27 cellular contexts compared by ENCODE assay signal in genomic region chr12:27077586-27077985, GRCh38. TPM values are rescaled to one million over a fixed set of nuclear protein-coding genes. Genes with fewer than 3 reads are reported as not detected.
DNase-seq lines count a peak whose midpoint lies in the region; ATAC-seq and TF ChIP-seq lines count a peak whose summit lies in the region.
"Had no signal": no experiment of that assay in that cellular context is flagged by ENCODE, and none has a peak within 500 bp of the region (broad histone marks: within the 10 kb centered on the region; RNA-seq: fewer than 3 reads in every experiment).

No MANE protein-coding gene starts in this region.

- 34 to 53% methylated on average over 2 of the region's 2 CpGs for WGBS in esophagus squamous epithelium, 2 donors

- peak overlapping the region; percentile 44 for H3K4me2 ChIP-seq in Loucy (ENCODE audit: low read depth, low read length, poor library complexity, severe bottlenecking)
- H3K4me2 ChIP-seq: GM23338 had no signal

- H3K9ac ChIP-seq in Loucy (ENCODE audit: low read depth, low read length, poor library complexity, severe bottlenecking): no peak overlapping the region

- TF ChIP-seq CTCF in Loucy (conservative IDR thresholded peaks at IDR 0.05; ENCODE audit: low read length) (no peak), VCaP (conservative IDR thresholded peaks at IDR 0.05) (no peak), esophagus squamous epithelium (IDR thresholded peaks at IDR 0.05) (no peak)

- no peaks in the 10 kb centered on the region for H3K79me2 ChIP-seq in Loucy (ENCODE audit: insufficient read depth, low read length)

- no peaks in the 10 kb centered on the region for H3K36me3 ChIP-seq in Loucy (ENCODE audit: insufficient read depth, low read length)
- no peaks in the 10 kb centered on the region for H3K36me3 ChIP-seq in esophagus squamous epithelium
- H3K36me3 ChIP-seq: MG63, Peyer's patch had no signal

- H3K9me3 ChIP-seq in Loucy (ENCODE audit: insufficient read depth, low read depth, low read length) (no peaks in the 10 kb centered on the region), esophagus squamous epithelium (no peaks in the 10 kb centered on the region)
- H3K9me3 ChIP-seq: Caco-2, MG63, Peyer's patch had no signal

- no peaks in the 10 kb centered on the region for H4K20me1 ChIP-seq in Loucy (ENCODE audit: insufficient read depth, low read length, poor library complexity, severe bottlenecking)

- peak overlapping the region; percentile 74 for H3K27ac ChIP-seq in VCaP
- peak overlapping the region in 3 of 4 donors; percentile 29 to 62 (median 35) for H3K27ac ChIP-seq in esophagus squamous epithelium
- H3K27ac ChIP-seq: C4-2B, Peyer's patch had no signal

- no peak for TF ChIP-seq POLR2A in esophagus squamous epithelium (IDR thresholded peaks at IDR 0.05)

- H3K27me3 ChIP-seq in Loucy (ENCODE audit: insufficient read depth, low read length, poor library complexity, severe bottlenecking): no peaks in the 10 kb centered on the region
- no peaks in the 10 kb centered on the region for H3K27me3 ChIP-seq in esophagus squamous epithelium
- H3K27me3 ChIP-seq: MG63, Peyer's patch had no signal

- H3K9me2 ChIP-seq in Loucy (replicated peaks; ENCODE audit: low read depth, low read length): no peaks in the 10 kb centered on the region

- H3K4me3 ChIP-seq in Loucy (ENCODE audit: low read length, poor library complexity, severe bottlenecking) (no peak overlapping the region), esophagus squamous epithelium (no peak overlapping the region)
- H3K4me3 ChIP-seq: GM12878, GM23338, MG63, Peyer's patch had no signal

- DNase-seq in esophagus squamous epithelium (lab: John Stamatoyannopoulos, UW) (no peak), DMS114 treated with DMSO at 0.1 percent for 48 hours (lab: John Stamatoyannopoulos, UW; ENCODE audit: unreplicated experiment) (no peak)
- DNase-seq: Caco-2; CD8-positive, alpha-beta T cell; DMS79; GDM1; H9; Kasumi-1; MG63; NCI-H1417; NCI-H1694; NCI-H2029 treated with DMSO at 0.1 percent for 48 hours; NCI-H446 treated with DMSO at 0.1 percent for 48 hours; NCI-H526; NCI-H82; Peyer's patch had no signal

- H3K4me1 ChIP-seq in Loucy (ENCODE audit: insufficient read depth, low read length, poor library complexity, severe bottlenecking) (peaks cover 11% of the 10 kb centered on the region), esophagus squamous epithelium (peaks cover 0 to 50% (median 11%) of the 10 kb centered on the region in 3 donors)
- H3K4me1 ChIP-seq: Peyer's patch had no signal

- H2AFZ ChIP-seq in Loucy (ENCODE audit: low read length): no peak overlapping the region
- H2AFZ ChIP-seq: GM23338 had no signal

- ATAC-seq in HG03439 (IDR thresholded peaks at IDR 0.05; ENCODE audit: unreplicated experiment): no peak
- ATAC-seq in HG03378 (IDR thresholded peaks at IDR 0.05; ENCODE audit: unreplicated experiment): no peak
- ATAC-seq in HG03045 (IDR thresholded peaks at IDR 0.05; ENCODE audit: unreplicated experiment): no peak
- ATAC-seq: CD8-positive, alpha-beta T cell; GM12878; GM23338; HepG2 had no signal

- H3F3A ChIP-seq in Loucy (ENCODE audit: low read depth): no peaks in the 10 kb centered on the region

- intact Hi-C loops in esophagus squamous epithelium (cut with DNase I): no loop called here

RNA-seq across cellular contexts. Expression of gene C12orf71, which starts 4.8 kb away (rescaled TPM):
- not detected for total RNA-seq in esophagus squamous epithelium
- total RNA-seq: B cell; Caco-2; CD8-positive, alpha-beta T cell; GM12878; GM23338; H9; HepG2; HT-29; Peyer's patch had no signal

RNA-seq across cellular contexts. Expression of gene MED21, which starts 55.2 kb away (rescaled TPM):
- 10 to 100 TPM; 38.0 to 65.0 (median 55.1) TPM for total RNA-seq in esophagus squamous epithelium
